Comparison of ENCODE assay signal across 27 cellular contexts in genomic region chr5:71912021-71912420, GRCh38.
"Had no signal": no experiment of that assay in that cellular context is flagged by ENCODE, and none has a peak within 500 bp of the region (broad histone marks: within the 10 kb centered on the region; RNA-seq: fewer than 3 reads in every experiment).

No MANE protein-coding gene starts in this region.

- H3K27me3 ChIP-seq: stomach, suprapubic skin, testis, thyroid gland, tibial artery, tibial nerve, transverse colon, upper lobe of left lung, upper lobe of right lung, uterus had no signal

- H3K36me3 ChIP-seq: stomach, suprapubic skin, thoracic aorta, thyroid gland, tibial artery, tibial nerve, transverse colon, upper lobe of left lung, upper lobe of right lung, uterus, vagina had no signal

- H3K4me1 ChIP-seq: testis, thyroid gland, tibial nerve, upper lobe of left lung, upper lobe of right lung, uterus had no signal

- H3K4me3 ChIP-seq: stomach, suprapubic skin, testis, thoracic aorta, thyroid gland, tibial artery, tibial nerve, transverse colon, upper lobe of left lung, upper lobe of right lung, uterus, vagina had no signal

- DNase-seq: stimulated activated CD4-positive, alpha-beta T cell treated with anti-CD3 and anti-CD28 coated beads, Interleukin-2, amount 100 ng/mL, for 48 hours; stimulated activated CD4-positive, alpha-beta T cell treated with anti-CD3 and anti-CD28 coated beads, Interleukin-4, amount 100 ng/mL, for 1 hour; stimulated activated CD4-positive, alpha-beta T cell treated with anti-CD3 and anti-CD28 coated beads, Interleukin-4, amount 100 ng/mL, for 24 hours; stimulated activated CD4-positive, alpha-beta T cell treated with anti-CD3 and anti-CD28 coated beads, Interleukin-4, amount 100 ng/mL, for 4 hours; stimulated activated CD8-positive, alpha-beta memory T cell treated with anti-CD3 and anti-CD28 coated beads, Interleukin-4, amount 100 ng/mL, for 48 hours; stimulated activated naive B cell treated with anti-CD40 and anti-IgM and Interleukin-4, amounts not matched to agents 10 μg/mL and 1 μg/mL and 100 μg/mL, for 72 hours; stimulated activated naive CD4-positive, alpha-beta T cell; stimulated activated naive CD4-positive, alpha-beta T cell treated with Interleukin-2 at 50 U/mL for 16 hours; stimulated activated naive CD8-positive, alpha-beta T cell treated with anti-CD3 and anti-CD28 coated beads, Interleukin-15, amount 100 ng/mL, for 72 hours; stimulated activated naive CD8-positive, alpha-beta T cell treated with anti-CD3 and anti-CD28 coated beads, Interleukin-15, Interleukin-2, amounts not matched to agents 100 U/mL and 50 U/mL, for 24 hours; stomach; substantia nigra; testis; thyroid gland; tibial artery; transverse colon; trophoblast cell; upper lobe of left lung; upper lobe of right lung; uterus had no signal

- ATAC-seq: stimulated activated effector memory CD8-positive, alpha-beta T cell treated with anti-CD3 and anti-CD28 coated beads, Interleukin-12 subunit alpha, Interleukin-12 subunit beta, amount 100 ng/mL, for 72 hours; stimulated activated memory B cell treated with anti-CD40 and anti-IgM and Interleukin-4, amounts not matched to agents 10 μg/mL and 1 μg/mL and 100 μg/mL, for 72 hours; stimulated activated naive B cell treated with anti-CD40 and anti-IgM and Interleukin-4, amounts not matched to agents 10 μg/mL and 1 μg/mL and 100 μg/mL, for 72 hours; stimulated activated naive CD8-positive, alpha-beta T cell treated with anti-CD3 and anti-CD28 coated beads, Interleukin-15, amount 100 ng/mL, for 72 hours; stimulated activated naive CD8-positive, alpha-beta T cell treated with anti-CD3 and anti-CD28 coated beads, Interleukin-15, Interleukin-2, amounts not matched to agents 100 U/mL and 50 U/mL, for 24 hours; upper lobe of right lung had no signal

- H3K9me3 ChIP-seq: stomach, suprapubic skin, testis, thoracic aorta, thyroid gland, tibial artery, upper lobe of left lung, upper lobe of right lung, uterus, vagina had no signal

- H3K27ac ChIP-seq: stomach, suprapubic skin, testis, thoracic aorta, thyroid gland, tibial artery, tibial nerve, transverse colon, upper lobe of left lung, upper lobe of right lung, uterus, vagina had no signal

- FAIRE-seq: urothelium cell line had no signal
